1 cellular context compared by ENCODE assay signal in genomic region chr13:98265669-98266551, GRCh38.
TF ChIP-seq lines count a peak whose summit lies in the region.

No MANE protein-coding gene starts in this region.

TF ChIP-seq in HepG2, 621 proteins besides CTCF, POLR2A, EP300 and RAD21 (continued from another document and continues in another):
- TF ChIP-seq SNAPC4 (CRISPR knock-in tag; IDR thresholded peaks at IDR 0.05) (0 out of 2 replicates have a peak, but pooled peaks have one; percentile 40), GZF1 (CRISPR knock-in tag; IDR thresholded peaks at IDR 0.05) (0 out of 2 replicates have a peak, but pooled peaks have one; percentile 51), SIN3B (IDR thresholded peaks at IDR 0.05; ENCODE audit: low read length) (no peak), ZNF224 (CRISPR knock-in tag; IDR thresholded peaks at IDR 0.05) (no peak), ZNF850 (CRISPR knock-in tag; conservative IDR thresholded peaks at IDR 0.05) (no peak), ZNF18 (CRISPR knock-in tag; IDR thresholded peaks at IDR 0.05; ENCODE audit: insufficient replicate concordance) (peak; percentile 98), ZNF530 (CRISPR knock-in tag; IDR thresholded peaks at IDR 0.05; ENCODE audit: low read depth) (no peak), TCF12 (IDR thresholded peaks at IDR 0.05) (no peak), TCF12 (CRISPR knock-in tag; IDR thresholded peaks at IDR 0.05) (0 out of 2 replicates have a peak, but pooled peaks have one; percentile 42), ZNF333 (CRISPR knock-in tag; IDR thresholded peaks at IDR 0.05; ENCODE audit: borderline replicate concordance) (0 out of 2 replicates have a peak, but pooled peaks have one; percentile 26), ZNF562 (CRISPR knock-in tag; IDR thresholded peaks at IDR 0.05; ENCODE audit: borderline replicate concordance) (no peak), ZIK1 (CRISPR knock-in tag; IDR thresholded peaks at IDR 0.05; ENCODE audit: borderline replicate concordance, low read depth) (no peak), ZFP37 (CRISPR knock-in tag; IDR thresholded peaks at IDR 0.05; ENCODE audit: borderline replicate concordance) (no peak), ZHX2 (IDR thresholded peaks at IDR 0.05; ENCODE audit: low read depth) (no peak), ZHX2 (CRISPR knock-in tag; IDR thresholded peaks at IDR 0.05; ENCODE audit: borderline replicate concordance) (no peak), ZNF34 (CRISPR knock-in tag; IDR thresholded peaks at IDR 0.05; ENCODE audit: borderline replicate concordance) (0 out of 2 replicates have a peak, but pooled peaks have one; percentile 25), SMC3 (IDR thresholded peaks at IDR 0.05; ENCODE audit: low read length) (no peak), ELF4 (CRISPR knock-in tag; IDR thresholded peaks at IDR 0.05; ENCODE audit: borderline replicate concordance) (no peak), ZNF143 (CRISPR knock-in tag; IDR thresholded peaks at IDR 0.05) (peak; percentile 81), DZIP1 (CRISPR knock-in tag; IDR thresholded peaks at IDR 0.05) (no peak), EEA1 (CRISPR knock-in tag; IDR thresholded peaks at IDR 0.05; ENCODE audit: borderline replicate concordance) (no peak), NCOA2 (CRISPR knock-in tag; IDR thresholded peaks at IDR 0.05) (peak; percentile 90), ZNF597 (CRISPR knock-in tag; IDR thresholded peaks at IDR 0.05) (no peak), PRDM4 (CRISPR knock-in tag; IDR thresholded peaks at IDR 0.05; ENCODE audit: borderline replicate concordance) (0 out of 2 replicates have a peak, but pooled peaks have one; percentile 70), CCAR2 (optimal IDR thresholded peaks at IDR 0.05; ENCODE audit: low read depth, low read length) (no peak), HDAC6 (IDR thresholded peaks at IDR 0.05; ENCODE audit: low read depth, low read length) (no peak), PATZ1 (CRISPR knock-in tag; IDR thresholded peaks at IDR 0.05) (no peak), MEF2D (CRISPR knock-in tag; IDR thresholded peaks at IDR 0.05) (peak; percentile 82), ZNF263 (CRISPR knock-in tag; IDR thresholded peaks at IDR 0.05) (no peak), ZNF563 (CRISPR knock-in tag; IDR thresholded peaks at IDR 0.05) (no peak), SSRP1 (CRISPR knock-in tag; IDR thresholded peaks at IDR 0.05) (no peak), NFIC (IDR thresholded peaks at IDR 0.05; ENCODE audit: low read length) (no peak), RXRA (CRISPR knock-in tag; IDR thresholded peaks at IDR 0.05) (peak; percentile 76), ZNF639 (CRISPR knock-in tag; conservative IDR thresholded peaks at IDR 0.05) (no peak)
